8 cellular contexts compared by ENCODE assay signal in the genomic region with DNA sequence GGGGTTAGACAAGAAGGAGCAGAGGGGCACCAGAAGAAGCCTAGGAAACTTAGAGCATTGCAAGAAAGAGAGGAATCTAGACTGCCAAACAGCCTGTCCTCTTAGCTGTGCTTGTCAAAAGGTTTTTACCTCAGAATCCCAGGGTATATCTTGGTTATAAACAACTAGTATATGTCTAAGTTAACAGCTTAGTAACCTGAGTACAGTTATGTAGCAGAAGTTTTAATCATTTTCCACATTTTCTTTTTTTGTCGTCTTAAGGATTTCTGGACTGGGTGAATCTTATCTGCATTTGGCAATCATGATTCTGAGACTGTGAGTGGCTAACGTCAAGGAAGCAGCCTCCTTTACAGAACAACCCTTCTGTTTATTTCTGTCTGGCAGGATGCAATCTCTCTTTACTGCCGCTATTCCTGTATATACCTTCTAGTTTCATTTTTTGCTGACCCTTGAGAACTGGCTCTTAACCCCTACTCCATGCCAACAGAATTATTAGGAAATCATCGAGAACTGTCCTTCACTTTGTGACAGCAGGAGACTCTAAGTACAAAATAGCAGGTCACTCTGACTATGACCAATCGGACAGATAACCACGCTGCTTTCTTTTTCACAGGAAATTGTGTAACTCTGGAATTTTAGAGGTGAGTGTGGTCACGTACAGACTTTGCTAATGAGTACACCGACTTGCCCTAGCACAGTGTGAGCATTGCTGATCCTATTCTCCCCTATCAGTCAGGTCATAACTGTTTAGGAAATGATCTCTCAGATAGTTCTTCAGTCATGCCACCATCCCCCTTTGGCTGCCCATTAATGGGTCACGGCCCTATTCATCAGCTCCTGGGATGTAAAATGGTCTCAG. TPM values are rescaled to one million over a fixed set of nuclear protein-coding genes. Genes with fewer than 3 reads are reported as not detected.
DNase-seq lines count a peak whose midpoint lies in the region; ATAC-seq, FAIRE-seq and TF ChIP-seq lines count a peak whose summit lies in the region.

No MANE protein-coding gene starts in this region.

- ATAC-seq in HG02798 (IDR thresholded peaks at IDR 0.05; ENCODE audit: poor library complexity, unreplicated experiment), result peak; percentile 95

- dilution Hi-C loops in keratinocyte (cut with MboI; ENCODE audit: extremely low pct_ligation_motif_present, low sequenced_read_pairs), result no loop called here

- peak overlapping the region; percentile 77 for H3K4me2 ChIP-seq in keratinocyte (ENCODE audit: control insufficient read depth, extremely low read depth, insufficient read depth, low read depth, low read length)

- H3K36me3 Mint-ChIP-seq in activated naive CD4-positive, alpha-beta T cell treated with anti-CD3 and anti-CD28 coated beads for 36 hours (ENCODE audit: low read depth), result no peaks in the 10 kb centered on the region

- CTCF ChIA-PET in activated naive CD4-positive, alpha-beta T cell treated with anti-CD3 and anti-CD28 coated beads for 36 hours (lab: Charles Lee), result interaction anchor here (1.2 to 1.5 kb wide), 2 partner anchors 9 to 105 kb away, joined by 3 to 5 read pairs; no protein-coding TSS in a partner anchor

- intact Hi-C loops in activated naive CD4-positive, alpha-beta T cell treated with anti-CD3 and anti-CD28 coated beads for 36 hours (cut with micrococcal nuclease), result loop anchor here (1.0 to 5.0 kb wide), 4 partner anchors 21 to 234 kb away; a partner anchor contains a TSS
- intact Hi-C loops in ascending aorta (cut with DNase I), result no loop called here

- H3K27ac Mint-ChIP-seq in activated naive CD4-positive, alpha-beta T cell treated with anti-CD3 and anti-CD28 coated beads for 36 hours, result peak overlapping the region; percentile 17

- FAIRE-seq in keratinocyte (lab: Jason Lieb, UNC), result peak; percentile 79

- peak overlapping the region; percentile 39 to 66 for H3K4me3 ChIP-seq in ascending aorta
- H3K4me3 ChIP-seq in keratinocyte (ENCODE audit: control insufficient read depth in 2 of 3, extremely low read depth in 1 of 3, insufficient read depth in 2 of 3, low read depth in 1 of 3, low read length in 3 of 3), result peak overlapping the region; percentile 18 to 40 (median 29)

- H3K36me3 ChIP-seq in ascending aorta (no peaks in the 10 kb centered on the region), keratinocyte (ENCODE audit: control insufficient read depth in 2 of 2, extremely low read depth in 1 of 2, insufficient read depth in 2 of 2, low read length in 2 of 2) (no peaks in the 10 kb centered on the region)

- H3K9me3 Mint-ChIP-seq in activated naive CD4-positive, alpha-beta T cell treated with anti-CD3 and anti-CD28 coated beads for 36 hours, result no peaks in the 10 kb centered on the region

- H3K27ac ChIP-seq in ascending aorta (peak overlapping the region; percentile 77 to 85), keratinocyte (ENCODE audit: control insufficient read depth, insufficient read depth, low read length) (peak overlapping the region; percentile 56)

- H3K27me3 ChIP-seq in ascending aorta (no peaks in the 10 kb centered on the region), keratinocyte (ENCODE audit: control insufficient read depth, extremely low read depth, insufficient read depth, low read length) (no peaks in the 10 kb centered on the region)

- H3K79me2 ChIP-seq in keratinocyte (ENCODE audit: control insufficient read depth, insufficient read depth, low read length), result no peaks in the 10 kb centered on the region

- H4K20me1 ChIP-seq in keratinocyte (ENCODE audit: control insufficient read depth, extremely low read depth, insufficient read depth, low read length), result no peaks in the 10 kb centered on the region

- no peaks in the 10 kb centered on the region for H3K9me3 ChIP-seq in ascending aorta
- no peaks in the 10 kb centered on the region for H3K9me3 ChIP-seq in keratinocyte (ENCODE audit: control insufficient read depth, low read depth, low read length)

- H2AFZ ChIP-seq in keratinocyte (ENCODE audit: control insufficient read depth, low read length), result peak overlapping the region; percentile 74

- peak overlapping the region; percentile 36 for H3K9ac ChIP-seq in keratinocyte (ENCODE audit: control insufficient read depth, extremely low read depth, insufficient read depth, low read length)

- peak overlapping the region; percentile 62 for H3K4me3 Mint-ChIP-seq in activated naive CD4-positive, alpha-beta T cell treated with anti-CD3 and anti-CD28 coated beads for 36 hours

- no peaks in the 10 kb centered on the region for H3K9me1 ChIP-seq in keratinocyte (ENCODE audit: control insufficient read depth, extremely low read depth, insufficient read depth, low read length)

- peaks cover 0 to 11% of the 10 kb centered on the region in 2 donors for H3K4me1 ChIP-seq in ascending aorta
- H3K4me1 ChIP-seq in keratinocyte (ENCODE audit: control insufficient read depth, extremely low read depth, insufficient read depth, low read length), result peaks cover 7% of the 10 kb centered on the region

- DNase-seq in activated naive CD4-positive, alpha-beta T cell treated with anti-CD3 and anti-CD28 coated beads for 36 hours, result peak; percentile 46
- no peak for DNase-seq in activated naive CD4-positive, alpha-beta T cell (lab: John Stamatoyannopoulos, UW)
- DNase-seq in NCI-H774 (lab: John Stamatoyannopoulos, UW) (peak; percentile 39), ascending aorta (ENCODE audit: low spot score in 2 of 2) (no peak), keratinocyte (ENCODE audit: low read depth, low spot score) (no peak), middle frontal gyrus (ENCODE audit: extremely low spot score, low spot score) (no peak)
- peak; percentile 3 to 21 for DNase-seq in stimulated activated CD8-positive, alpha-beta memory T cell treated with anti-CD3 and anti-CD28 coated beads, Interleukin-7, amount 100 ng/mL, for 48 hours (ENCODE audit: extremely low read depth in 1 of 2, low read depth in 1 of 2)

- TF ChIP-seq CTCF in ascending aorta (IDR thresholded peaks at IDR 0.05), result no peak
- TF ChIP-seq CTCF in keratinocyte (optimal IDR thresholded peaks at IDR 0.05 in 1 of 3, IDR thresholded peaks at IDR 0.05 in 1 of 3, conservative IDR thresholded peaks at IDR 0.05 in 1 of 3; ENCODE audit: extremely low read depth in 1 of 3, insufficient read depth in 2 of 3, low read length in 3 of 3), result no peak

- no peaks in the 10 kb centered on the region for H3K27me3 Mint-ChIP-seq in activated naive CD4-positive, alpha-beta T cell treated with anti-CD3 and anti-CD28 coated beads for 36 hours (ENCODE audit: low read depth)

- peaks cover 21% of the 10 kb centered on the region for H3K4me1 Mint-ChIP-seq in activated naive CD4-positive, alpha-beta T cell treated with anti-CD3 and anti-CD28 coated beads for 36 hours (ENCODE audit: low read depth)

RNA-seq across cellular contexts. Expression of a gene that starts 3.3 kb away (rescaled TPM):
- total RNA-seq in activated naive CD4-positive, alpha-beta T cell treated with anti-CD3 and anti-CD28 coated beads for 36 hours, result not detected
- 58.3 TPM for total RNA-seq in ascending aorta
- 0.03 TPM in 1 of 3 replicates, not detected in the others for polyA plus RNA-seq in keratinocyte
- polyA plus RNA-seq in keratinocyte (2011; ENCODE audit: low read depth), result 0.40 TPM
- polyA plus RNA-seq in keratinocyte (2011; cell fraction: cytosol; rRNA removed), result not detected in 2 replicates
- not detected in 2 replicates for polyA plus RNA-seq in keratinocyte (2011; cell fraction: nucleus; rRNA removed)
- 0.34 TPM in 1 of 2 replicates, not detected in the other for polyA plus RNA-seq in keratinocyte (2012; ENCODE audit: low replicate concordance)
- not detected in 3 replicates for polyA minus RNA-seq in keratinocyte
- not detected for polyA minus RNA-seq in keratinocyte (2011; cell fraction: cytosol; rRNA and poly(A)+ RNA removed)
- 0.23 TPM in 1 of 2 replicates, not detected in the other for polyA minus RNA-seq in keratinocyte (2011; cell fraction: nucleus; rRNA and poly(A)+ RNA removed)

Comparison
In these comparisons a context has a peak if more than half of its experiments do, and no peak if none do; other contexts are left out.
1. DNase-seq: peak in activated naive CD4-positive, alpha-beta T cell treated with anti-CD3 and anti-CD28 coated beads for 36 hours (single experiment), NCI-H774 (single experiment) and stimulated activated CD8-positive, alpha-beta memory T cell treated with anti-CD3 and anti-CD28 coated beads, Interleukin-7, amount 100 ng/mL, for 48 hours (2 of 2); none in activated naive CD4-positive, alpha-beta T cell (0 of 4), ascending aorta (0 of 2), keratinocyte (single experiment) and middle frontal gyrus (single experiment).
2. RNA of a gene that starts 3.3 kb away (total RNA-seq): 58.3 TPM in ascending aorta (single experiment); not detected in activated naive CD4-positive, alpha-beta T cell treated with anti-CD3 and anti-CD28 coated beads for 36 hours; every median in the first group is over 10 times any median in the second.